14 cellular contexts compared by ENCODE assay signal in the genomic region with DNA sequence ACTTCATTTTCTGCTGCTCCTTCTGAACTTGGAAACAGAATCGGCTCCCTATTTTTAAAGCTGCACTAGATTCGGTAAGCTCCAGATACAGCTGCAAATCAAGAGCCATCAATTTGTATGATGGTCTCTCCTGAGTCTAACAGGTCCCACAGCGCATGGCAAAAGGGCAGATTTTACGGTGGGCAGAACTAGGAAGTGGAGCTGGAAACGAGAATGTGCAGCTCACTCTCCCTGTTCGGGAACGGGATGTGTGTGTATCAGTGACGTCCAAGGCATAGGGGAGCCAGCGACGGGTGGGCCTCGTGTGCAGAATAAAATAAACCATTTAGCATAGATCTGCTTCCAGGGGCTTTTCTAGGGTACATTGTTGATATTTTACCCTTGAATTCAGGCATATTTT.
DNase-seq lines count a peak whose midpoint lies in the region; ATAC-seq, FAIRE-seq and TF ChIP-seq lines count a peak whose summit lies in the region.
"Had no signal": no experiment of that assay in that cellular context is flagged by ENCODE, and none has a peak within 500 bp of the region (broad histone marks: within the 10 kb centered on the region; RNA-seq: fewer than 3 reads in every experiment).

No MANE protein-coding gene starts in this region.

- 63% methylated on average over 11 of the region's 11 CpGs for WGBS in liver
- 14% methylated on average over 11 of the region's 11 CpGs for WGBS in HepG2 (ENCODE audit: low lambda C conversion rate)
- 19 to 50% (median 29%) methylated on average over 11 of the region's 11 CpGs for WGBS in heart left ventricle, 4 donors
- 4 to 7% (median 7%) methylated on average over 11 of the region's 11 CpGs for WGBS in psoas muscle, 3 donors

- H2AFZ ChIP-seq in HepG2 (ENCODE audit: low read length), result no peak overlapping the region
- H2AFZ ChIP-seq: PC-9 had no signal

- H3K9me3 ChIP-seq in liver (ENCODE audit: control insufficient read depth in 4 of 4, low read length in 3 of 4) (no peaks in the 10 kb centered on the region), HepG2 (ENCODE audit: low read length) (no peaks in the 10 kb centered on the region), heart left ventricle (no peaks in the 10 kb centered on the region), psoas muscle (no peaks in the 10 kb centered on the region)

- H3K27ac ChIP-seq in liver (ENCODE audit: low read depth in 1 of 2, low read length in 2 of 2) (peak overlapping the region; percentile 47 to 66), HepG2 (ENCODE audit: extremely low read length, insufficient read depth, low read length) (no peak overlapping the region), heart left ventricle (peak overlapping the region; percentile 59 to 88 (median 78)), psoas muscle (peak overlapping the region; percentile 75)
- H3K27ac ChIP-seq: PC-9 had no signal

- DNase-seq in HepG2 (ENCODE audit: low spot score) (no peak), heart left ventricle (peak in 1 of 5 donors; percentile 58), psoas muscle (peak in 1 of 2 donors; percentile 58), globus pallidus (ENCODE audit: low spot score) (no peak)
- DNase-seq in activated CD8-positive, alpha-beta memory T cell treated with anti-CD3 and anti-CD28 coated beads for 24 hours, result no peak
- DNase-seq: activated T-cell treated with anti-CD3 and anti-CD28 coated beads, Interleukin-2, amount 50 U/mL, for 24 hours; DMS153; PC-9; stimulated activated CD4-positive, alpha-beta T cell treated with anti-CD3 and anti-CD28 coated beads, Interleukin-12 subunit alpha, Interleukin-12 subunit beta, amount 100 ng/mL, for 4 hours had no signal

- no peak overlapping the region for H3K4me3 ChIP-seq in liver (ENCODE audit: low read depth in 1 of 3, low read length in 3 of 3)
- no peak overlapping the region for H3K4me3 ChIP-seq in HepG2 (replicated peaks in 1 of 3; ENCODE audit: insufficient read depth in 1 of 3, low read depth in 2 of 3, low read length in 3 of 3)
- H3K4me3 ChIP-seq in heart left ventricle, result peak overlapping the region in 9 of 12 donors; percentile 6 to 41 (median 19)
- H3K4me3 ChIP-seq in psoas muscle, result peak overlapping the region; percentile 38
- H3K4me3 ChIP-seq: PC-9 had no signal

- TF ChIP-seq EP300 in HepG2 (IDR thresholded peaks at IDR 0.05; ENCODE audit: low read depth in 2 of 2, low read length in 2 of 2) (no peak), HepG2 (CRISPR knock-in tag; IDR thresholded peaks at IDR 0.05; ENCODE audit: borderline replicate concordance) (no peak)

- in situ Hi-C loops in HepG2 (cut with HindIII; ENCODE audit: extremely low pct_ligation_motif_present, low pct_unique_long_range_greater_than_20kb), result no loop called here

- CTCF ChIA-PET in HepG2 (lab: Yijun Ruan, JAX; ENCODE audit: low intra/inter-chr PET ratio, low total read pairs), result no interaction called here

- TF ChIP-seq RAD21 in liver (IDR thresholded peaks at IDR 0.05), result no peak
- no peak for TF ChIP-seq RAD21 in HepG2 (CRISPR knock-in tag; IDR thresholded peaks at IDR 0.05)

- no peak overlapping the region for H3K4me2 ChIP-seq in HepG2 (ENCODE audit: low read depth, low read length)
- H3K4me2 ChIP-seq: PC-9 had no signal

- TF ChIP-seq POLR2A in HepG2 (IDR thresholded peaks at IDR 0.05; ENCODE audit: insufficient read depth in 1 of 2, low read depth in 2 of 2, low read length in 2 of 2) (no peak), heart left ventricle (IDR thresholded peaks at IDR 0.05) (peak in 1 of 2 donors; percentile 20)

- H4K20me1 ChIP-seq in HepG2 (ENCODE audit: insufficient read depth, low read length), result no peaks in the 10 kb centered on the region

- POLR2A ChIA-PET in HepG2 (lab: Yijun Ruan, JAX), result no interaction called here

- H3K4me1 ChIP-seq in liver (ENCODE audit: control insufficient read depth in 4 of 4, insufficient read depth in 4 of 4, low read length in 3 of 4), result peaks cover 0 to 1% (median 0%) of the 10 kb centered on the region in 4 donors
- H3K4me1 ChIP-seq in HepG2 (ENCODE audit: insufficient read depth, low read length), result no peaks in the 10 kb centered on the region
- H3K4me1 ChIP-seq in heart left ventricle, result peaks cover 19 to 86% (median 75%) of the 10 kb centered on the region in 12 donors
- H3K4me1 ChIP-seq in psoas muscle, result peaks cover 26% of the 10 kb centered on the region

- intact Hi-C loops in HepG2 (cut with micrococcal nuclease; ENCODE audit: unreplicated experiment), result no loop called here
- intact Hi-C loops in heart left ventricle (cut with DNase I), result loop anchor here in 7 of 10 donors (5.0 kb wide), 3 partner anchors 70 to 330 kb away; partner anchors contain the start of genes COL4A1 (in 6 of the 7), COL4A2 (in 6 of the 7) and RAB20 (in 1 of the 7)
- intact Hi-C loops in psoas muscle (cut with DNase I), result no loop called here

- H3K9ac ChIP-seq in liver (ENCODE audit: low read depth in 1 of 2, low read length in 2 of 2), result peak overlapping the region in 1 of 2 donors; percentile 30
- no peak overlapping the region for H3K9ac ChIP-seq in HepG2 (ENCODE audit: insufficient read depth, low read depth, low read length)

- H3K27me3 ChIP-seq in liver (ENCODE audit: control insufficient read depth in 4 of 4, insufficient read depth in 4 of 4, low read length in 3 of 4) (no peaks in the 10 kb centered on the region), HepG2 (ENCODE audit: control insufficient read depth in 1 of 2, insufficient read depth in 2 of 2, low read length in 2 of 2) (peaks cover 3 to 65% of the 10 kb centered on the region in 2 experiments; a peak in 3 of 5 replicates), heart left ventricle (no peaks in the 10 kb centered on the region), psoas muscle (ENCODE audit: insufficient read depth in 3 of 3, low read length in 2 of 3) (peaks cover 0 to 35% (median 0%) of the 10 kb centered on the region in 3 donors)

- no peaks in the 10 kb centered on the region for H3K79me2 ChIP-seq in HepG2 (ENCODE audit: insufficient read depth, low read length)

- FAIRE-seq in HepG2 (lab: Jason Lieb, UNC), result no peak
- FAIRE-seq: bronchial epithelial cell, TTC549 had no signal

- no peak for TF ChIP-seq CTCF in liver (IDR thresholded peaks at IDR 0.05; ENCODE audit: low read depth, low read length, missing input control)
- TF ChIP-seq CTCF in HepG2 (CRISPR knock-in tag; IDR thresholded peaks at IDR 0.05), result no peak
- no peak for TF ChIP-seq CTCF in heart left ventricle (IDR thresholded peaks at IDR 0.05)
- TF ChIP-seq CTCF in psoas muscle (IDR thresholded peaks at IDR 0.05), result no peak

- BruUV-seq in HepG2 (replicated peaks; lab: Mats Ljungman, UMichigan), result no TSS peak

- no peaks in the 10 kb centered on the region for H3K36me3 ChIP-seq in liver (ENCODE audit: control insufficient read depth in 4 of 4, insufficient read depth in 3 of 4, low read depth in 1 of 4, low read length in 3 of 4)
- no peaks in the 10 kb centered on the region for H3K36me3 ChIP-seq in HepG2 (replicated peaks in 1 of 2; ENCODE audit: control insufficient read depth in 1 of 2, insufficient read depth in 2 of 2, low read length in 2 of 2)
- no peaks in the 10 kb centered on the region for H3K36me3 ChIP-seq in heart left ventricle
- no peaks in the 10 kb centered on the region for H3K36me3 ChIP-seq in psoas muscle (ENCODE audit: insufficient read depth in 1 of 2, low read depth in 1 of 2)

- ATAC-seq in HepG2, result no peak
- peak; percentile 23 to 63 (median 43) for ATAC-seq in heart left ventricle
- ATAC-seq in psoas muscle, result peak; percentile 20 to 58 (median 52)
- no peak for ATAC-seq in GM21515 (IDR thresholded peaks at IDR 0.05; ENCODE audit: unreplicated experiment)
- ATAC-seq in HG03378 (IDR thresholded peaks at IDR 0.05; ENCODE audit: unreplicated experiment), result no peak

TF ChIP-seq in liver, 16 proteins besides CTCF, POLR2A, EP300 and RAD21 (continues in another document):
- no peak for TF ChIP-seq EGR1 (IDR thresholded peaks at IDR 0.05; ENCODE audit: low read depth in 2 of 2)
- TF ChIP-seq SP1 (IDR thresholded peaks at IDR 0.05), result no peak
- no peak for TF ChIP-seq GABPA (IDR thresholded peaks at IDR 0.05 in 1 of 2, conservative IDR thresholded peaks at IDR 0.05 in 1 of 2)
- TF ChIP-seq FOXA2 (IDR thresholded peaks at IDR 0.05), result no peak
- no peak for TF ChIP-seq HNF4G (IDR thresholded peaks at IDR 0.05)
- TF ChIP-seq ATF3 (IDR thresholded peaks at IDR 0.05), result no peak

TF ChIP-seq in HepG2, 621 proteins besides CTCF, POLR2A, EP300 and RAD21:
- no peak for TF ChIP-seq ZNF598 (CRISPR knock-in tag; IDR thresholded peaks at IDR 0.05; ENCODE audit: borderline replicate concordance)
- TF ChIP-seq ZNF614 (CRISPR knock-in tag; IDR thresholded peaks at IDR 0.05; ENCODE audit: borderline replicate concordance), result no peak
- no peak for TF ChIP-seq KDM1A (CRISPR knock-in tag; IDR thresholded peaks at IDR 0.05)
- no peak for TF ChIP-seq HMG20A (CRISPR knock-in tag; IDR thresholded peaks at IDR 0.05; ENCODE audit: borderline replicate concordance)
- no peak for TF ChIP-seq ZNF570 (CRISPR knock-in tag; IDR thresholded peaks at IDR 0.05; ENCODE audit: borderline replicate concordance)
- TF ChIP-seq ARID5B (CRISPR knock-in tag; IDR thresholded peaks at IDR 0.05), result no peak
- TF ChIP-seq MTF2 (CRISPR knock-in tag; IDR thresholded peaks at IDR 0.05; ENCODE audit: borderline replicate concordance), result no peak

Comparison
In these comparisons a context has a peak if more than half of its experiments do, and no peak if none do; other contexts are left out.
1. H3K4me3 ChIP-seq: peak in heart left ventricle (9 of 12) and psoas muscle (single experiment); none in liver (0 of 3) and HepG2 (0 of 3).
2. ATAC-seq: peak in heart left ventricle (4 of 4) and psoas muscle (4 of 4); none in HepG2 (single experiment), GM21515 (single experiment) and HG03378 (single experiment).
3. intact Hi-C loops: an anchor here in heart left ventricle (5.0 kb wide); none called in HepG2 and psoas muscle.